In genomic region chr11:132894598-132894997, GRCh38 we compare ENCODE assay signal across 30 cellular contexts.
DNase-seq lines count a peak whose midpoint lies in the region; ATAC-seq, FAIRE-seq and TF ChIP-seq lines count a peak whose summit lies in the region.
"Had no signal": no experiment of that assay in that cellular context is flagged by ENCODE, and none has a peak within 500 bp of the region (broad histone marks: within the 10 kb centered on the region; RNA-seq: fewer than 3 reads in every experiment).

No MANE protein-coding gene starts in this region.

- H2AFZ ChIP-seq in astrocyte (ENCODE audit: low read depth, low read length): no peak overlapping the region
- H2AFZ ChIP-seq in osteoblast (ENCODE audit: low read length): no peak overlapping the region

- in situ Hi-C loops in brain microvascular endothelial cell (cut with HindIII; ENCODE audit: low pct_ligation_motif_present, low sequenced_read_pairs): no loop called here

- no peak for DNase-seq in astrocyte (ENCODE audit: low read depth)
- no peak for DNase-seq in brain microvascular endothelial cell
- peak; percentile 79 for DNase-seq in left lobe of liver (ENCODE audit: low spot score)
- no peak for DNase-seq in osteoblast (ENCODE audit: insufficient read length, low spot score, missing footprints)
- no peak for DNase-seq in ureter (ENCODE audit: low spot score)
- no peak for DNase-seq in NK-92 (lab: John Stamatoyannopoulos, UW; ENCODE audit: unreplicated experiment)
- DNase-seq in D341Med (ENCODE audit: low spot score): no peak
- DNase-seq: 8988T; ACHN; BE2C; C1 segment of cervical spinal cord; Caco-2; Calu3; CD4-positive, alpha-beta memory T cell; CD4-positive, CD25-positive, alpha-beta regulatory T cell; DMS 273 treated with DMSO at 0.1 percent for 48 hours; DMS153; DMS53; DMS79; DND-41; EL; GDM1 had no signal

- no peak overlapping the region for H3K9ac ChIP-seq in astrocyte (ENCODE audit: low read length)
- H3K9ac ChIP-seq: BLaER1 had no signal

- H3K27ac Mint-ChIP-seq in astrocyte (ENCODE audit: unreplicated experiment): peak overlapping the region; percentile 31
- H3K27ac Mint-ChIP-seq: CD4-positive, alpha-beta memory T cell; CD4-positive, CD25-positive, alpha-beta regulatory T cell had no signal

- H3K9me3 Mint-ChIP-seq in astrocyte (ENCODE audit: unreplicated experiment): no peaks in the 10 kb centered on the region

- peak; percentile 87 for ATAC-seq in left lobe of liver
- no peak for ATAC-seq in GM21576 (IDR thresholded peaks at IDR 0.05; ENCODE audit: unreplicated experiment)
- ATAC-seq: GM12878 had no signal

- TF ChIP-seq CTCF in astrocyte (IDR thresholded peaks at IDR 0.05; ENCODE audit: insufficient read depth, low read depth, low read length): no peak
- no peak for TF ChIP-seq CTCF in brain microvascular endothelial cell (IDR thresholded peaks at IDR 0.05; ENCODE audit: low read depth, low read length, missing control alignments)
- no peak for TF ChIP-seq CTCF in osteoblast (IDR thresholded peaks at IDR 0.05; ENCODE audit: extremely low read depth, low read depth, low read length)

- FAIRE-seq in astrocyte (lab: Jason Lieb, UNC): no peak
- FAIRE-seq: A204.1, GM12878, GM12892, GM18507, GM19239 had no signal

- H3K27ac ChIP-seq in astrocyte (ENCODE audit: low read depth, low read length): no peak overlapping the region
- peak overlapping the region; percentile 74 for H3K27ac ChIP-seq in brain microvascular endothelial cell
- peak overlapping the region; percentile 37 for H3K27ac ChIP-seq in osteoblast (ENCODE audit: low read depth, low read length)
- H3K27ac ChIP-seq: BLaER1 had no signal

- H3K4me1 ChIP-seq in astrocyte (ENCODE audit: insufficient read depth, low read length) (peaks cover 19% of the 10 kb centered on the region), osteoblast (ENCODE audit: insufficient read depth, low read length) (peaks cover 14% of the 10 kb centered on the region)
- H3K4me1 ChIP-seq: BE2C, BLaER1, Caco-2 had no signal

- no peaks in the 10 kb centered on the region for H3K36me3 Mint-ChIP-seq in astrocyte (ENCODE audit: low read depth, unreplicated experiment)
- H3K36me3 Mint-ChIP-seq: CD14-positive monocyte; CD4-positive, alpha-beta memory T cell; CD4-positive, CD25-positive, alpha-beta regulatory T cell had no signal

- H3K9me3 ChIP-seq in astrocyte (ENCODE audit: insufficient read depth, low read depth, low read length) (no peaks in the 10 kb centered on the region), osteoblast (ENCODE audit: low read depth, low read length) (no peaks in the 10 kb centered on the region)
- H3K9me3 ChIP-seq: BE2C, BLaER1, Caco-2 had no signal

- no peak overlapping the region for H3K4me3 Mint-ChIP-seq in astrocyte (ENCODE audit: unreplicated experiment)
- H3K4me3 Mint-ChIP-seq: CD14-positive monocyte; CD4-positive, alpha-beta memory T cell; CD4-positive, CD25-positive, alpha-beta regulatory T cell had no signal

- H3K4me3 ChIP-seq in astrocyte (ENCODE audit: insufficient read depth, low read depth, low read length) (no peak overlapping the region), brain microvascular endothelial cell (ENCODE audit: low read depth, low read length) (no peak overlapping the region), osteoblast (ENCODE audit: insufficient read depth, low read length) (no peak overlapping the region)
- H3K4me3 ChIP-seq: BLaER1, GM12878 had no signal

- H4K20me1 ChIP-seq in astrocyte (ENCODE audit: insufficient read depth, low read length) (no peaks in the 10 kb centered on the region), osteoblast (ENCODE audit: insufficient read depth, low read length) (no peaks in the 10 kb centered on the region)
- H4K20me1 ChIP-seq: BLaER1 had no signal

- H3K4me2 ChIP-seq in astrocyte (ENCODE audit: low read length): no peak overlapping the region
- no peak overlapping the region for H3K4me2 ChIP-seq in osteoblast (ENCODE audit: insufficient read depth, low read length)
- H3K4me2 ChIP-seq: BLaER1 had no signal

- H3K27me3 ChIP-seq in astrocyte (ENCODE audit: insufficient read depth, low read length) (no peaks in the 10 kb centered on the region), brain microvascular endothelial cell (replicated peaks) (no peaks in the 10 kb centered on the region), osteoblast (ENCODE audit: insufficient read depth, low read length) (no peaks in the 10 kb centered on the region)
- H3K27me3 ChIP-seq: BE2C, BLaER1 had no signal

- H3K4me1 Mint-ChIP-seq in astrocyte (ENCODE audit: low read depth, unreplicated experiment): peaks cover 21% of the 10 kb centered on the region
- H3K4me1 Mint-ChIP-seq: CD14-positive monocyte; CD4-positive, alpha-beta memory T cell; CD4-positive, CD25-positive, alpha-beta regulatory T cell had no signal

- H3K36me3 ChIP-seq in astrocyte (ENCODE audit: insufficient read depth, low read length) (no peaks in the 10 kb centered on the region), brain microvascular endothelial cell (replicated peaks) (no peaks in the 10 kb centered on the region), osteoblast (ENCODE audit: insufficient read depth, low read length) (no peaks in the 10 kb centered on the region)
- H3K36me3 ChIP-seq: BE2C, BLaER1 had no signal

- no peaks in the 10 kb centered on the region for H3K27me3 Mint-ChIP-seq in astrocyte (ENCODE audit: low read depth, unreplicated experiment)
- H3K27me3 Mint-ChIP-seq: CD4-positive, alpha-beta memory T cell; CD4-positive, CD25-positive, alpha-beta regulatory T cell had no signal

- H3K79me2 ChIP-seq in astrocyte (ENCODE audit: insufficient read depth, low read length) (no peaks in the 10 kb centered on the region), osteoblast (ENCODE audit: insufficient read depth, low read length) (no peaks in the 10 kb centered on the region)
